Comparison of ENCODE assay signal across 2 cellular contexts in the genomic region with DNA sequence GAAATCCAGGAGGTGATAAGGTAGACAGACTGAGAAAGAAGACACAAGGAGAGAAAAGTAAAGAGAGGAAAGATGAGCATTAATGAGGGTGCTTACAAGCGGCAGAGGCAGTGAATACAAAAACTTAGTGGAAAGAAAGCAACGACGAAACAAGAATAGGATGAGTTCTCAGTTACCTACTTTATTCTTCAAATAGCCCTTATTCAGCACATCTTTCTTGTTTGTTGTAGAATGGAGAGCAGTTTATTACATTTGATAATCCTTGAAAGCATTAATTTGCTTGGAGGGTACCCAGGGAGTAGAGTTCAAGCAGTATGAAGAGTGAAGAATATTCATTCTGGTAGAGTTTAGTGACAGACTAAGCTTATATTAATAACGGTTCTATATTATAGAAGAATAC.
TF ChIP-seq lines count a peak whose summit lies in the region.

No MANE protein-coding gene starts in this region.

TF ChIP-seq in A549, 52 proteins besides CTCF, POLR2A, EP300 and RAD21:
- TF ChIP-seq MAFK (IDR thresholded peaks at IDR 0.05; ENCODE audit: partially characterized antibody) (peak; percentile 80), FOXS1 (CRISPR knock-in tag; IDR thresholded peaks at IDR 0.05) (no peak)

TF ChIP-seq in H1, 55 proteins besides CTCF, POLR2A, EP300 and RAD21:
- TF ChIP-seq CTBP2 (IDR thresholded peaks at IDR 0.05; ENCODE audit: borderline replicate concordance, insufficient read depth, insufficient read length, low read length) = no peak
- no peak for TF ChIP-seq SP4 (IDR thresholded peaks at IDR 0.05; ENCODE audit: low read length)
- TF ChIP-seq BRCA1 (IDR thresholded peaks at IDR 0.05; ENCODE audit: low read depth, low read length) = no peak
- TF ChIP-seq NRF1 (IDR thresholded peaks at IDR 0.05; ENCODE audit: low read depth, low read length) = no peak
- TF ChIP-seq NANOG (IDR thresholded peaks at IDR 0.05; ENCODE audit: insufficient read depth, low read depth, low read length, poor library complexity, severe bottlenecking) = no peak
- TF ChIP-seq CEBPB (IDR thresholded peaks at IDR 0.05; ENCODE audit: low read depth, low read length) = no peak
